Comparison of ENCODE assay signal across 1 cellular context in genomic region chr14:104877066-104877805, GRCh38.
TF ChIP-seq lines count a peak whose summit lies in the region.

No MANE protein-coding gene starts in this region.

TF ChIP-seq in HepG2, 621 proteins besides CTCF, POLR2A, EP300 and RAD21:
- TF ChIP-seq AGO2 (optimal IDR thresholded peaks at IDR 0.05; ENCODE audit: low read depth, low read length) (peak; percentile 43), ZUFSP (CRISPR knock-in tag; IDR thresholded peaks at IDR 0.05; ENCODE audit: borderline replicate concordance) (no peak), SP2 (CRISPR knock-in tag; IDR thresholded peaks at IDR 0.05) (no peak)
